In the genomic region with DNA sequence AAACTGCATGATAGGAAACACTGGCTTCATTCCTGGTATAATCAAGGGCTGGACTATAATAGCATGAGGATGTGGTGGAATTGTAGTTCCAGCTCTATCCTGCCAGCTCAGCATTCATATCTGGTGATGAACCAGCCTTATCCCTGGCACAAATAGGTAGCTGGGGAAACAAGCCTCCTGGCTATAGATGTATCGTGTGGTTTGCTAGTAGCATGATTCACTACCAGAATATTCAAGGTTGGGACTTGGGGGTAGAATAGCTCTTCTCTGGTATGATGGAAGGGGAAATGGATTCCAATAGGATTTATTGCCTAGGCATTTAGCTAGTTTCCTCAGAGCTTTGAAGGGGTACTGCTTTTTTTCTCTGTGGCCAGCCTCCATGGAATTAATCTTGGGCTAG, we compare ENCODE assay signal across 14 cellular contexts.
A peak's percentile ranks its signal among the peaks of the same experiment; 100 is the strongest.
DNase-seq lines count a peak whose midpoint lies in the region; ATAC-seq and TF ChIP-seq lines count a peak whose summit lies in the region.
"Had no signal": no experiment of that assay in that cellular context is flagged by ENCODE, and none has a peak within 500 bp of the region (broad histone marks: within the 10 kb centered on the region; RNA-seq: fewer than 3 reads in every experiment).

No MANE protein-coding gene starts in this region.

- H3K4me1 ChIP-seq in foreskin keratinocyte (peaks cover 35% of the 10 kb centered on the region), aorta (ENCODE audit: control insufficient read depth in 1 of 2, insufficient read depth in 2 of 2, low read length in 2 of 2) (no peaks in the 10 kb centered on the region)
- H3K4me1 ChIP-seq: parathyroid adenoma had no signal

- intact Hi-C loops in aorta (cut with DNase I) = no loop called here

- no peaks in the 10 kb centered on the region for H3K36me3 ChIP-seq in aorta (ENCODE audit: control insufficient read depth in 1 of 2, insufficient read depth in 2 of 2, low read length in 1 of 2)

- H3K4me3 ChIP-seq in AG04449 (ENCODE audit: low read depth, low read length) = no peak overlapping the region
- no peak overlapping the region for H3K4me3 ChIP-seq in astrocyte of the cerebellum (ENCODE audit: low read depth, low read length)
- H3K4me3 ChIP-seq in aorta (ENCODE audit: low read length in 2 of 2) = no peak overlapping the region
- H3K4me3 ChIP-seq: mucosa of descending colon had no signal

- H3K9me3 ChIP-seq in aorta (ENCODE audit: control insufficient read depth, low read length) = no peaks in the 10 kb centered on the region
- H3K9me3 ChIP-seq: mucosa of descending colon had no signal

- POLR2A ChIA-PET in AG04449 (lab: Yijun Ruan, JAX) = interaction anchor here (1.2 to 1.6 kb wide), 2 partner anchors 69 to 74 kb away, joined by 3 to 6 read pairs; no protein-coding TSS in a partner anchor

- 62 to 64% methylated on average over 1 of the region's 1 CpG for WGBS in aorta, 2 donors

- no peak for TF ChIP-seq CTCF in AG04449 (IDR thresholded peaks at IDR 0.05; ENCODE audit: insufficient read depth, low read length, missing control alignments)
- TF ChIP-seq CTCF in astrocyte of the cerebellum (IDR thresholded peaks at IDR 0.05; ENCODE audit: low read depth, low read length, missing control alignments) = no peak
- TF ChIP-seq CTCF in foreskin keratinocyte (conservative IDR thresholded peaks at IDR 0.05) = no peak

- ATAC-seq in foreskin keratinocyte (peak; percentile 98), aorta (ENCODE audit: low FRiP score) (no peak), GM21717 (IDR thresholded peaks at IDR 0.05; ENCODE audit: unreplicated experiment) (no peak)
- ATAC-seq: mucosa of descending colon, T-helper 17 cell had no signal

- H3K27me3 ChIP-seq in foreskin keratinocyte = no peaks in the 10 kb centered on the region
- H3K27me3 ChIP-seq in aorta (ENCODE audit: control insufficient read depth in 1 of 2, insufficient read depth in 2 of 2, low read length in 1 of 2) = no peaks in the 10 kb centered on the region

- DNase-seq in AG04449 (ENCODE audit: low read depth, low spot score) (peak; percentile 77), HS-5 (ENCODE audit: low read depth) (peak; percentile 81), astrocyte of the cerebellum (ENCODE audit: low read depth) (peak; percentile 93), foreskin keratinocyte (peak; percentile 99 to 100), aorta (no peak), NCI-H446 (lab: John Stamatoyannopoulos, UW) (no peak), cerebellar nuclear complex (lab: John Stamatoyannopoulos, UW) (no peak)
- DNase-seq: DMS153, mucosa of descending colon, NCI-H2107, T-helper 17 cell had no signal

- CTCF ChIA-PET in AG04449 (lab: Yijun Ruan, JAX) = interaction anchor here (0.9 to 1.5 kb wide), 2 partner anchors 13 to 39 kb away, joined by 3 read pairs; no protein-coding TSS in a partner anchor

- peak overlapping the region; percentile 60 for H3K27ac ChIP-seq in foreskin keratinocyte
- H3K27ac ChIP-seq in aorta (ENCODE audit: low read depth in 1 of 2, low read length in 2 of 2) = no peak overlapping the region
- H3K27ac ChIP-seq: HL-60, parathyroid adenoma had no signal

- in situ Hi-C loops in astrocyte of the cerebellum (cut with HindIII; ENCODE audit: low sequenced_read_pairs) = no loop called here

Comparison
In these comparisons a context has a peak if more than half of its experiments do, and no peak if none do; other contexts are left out.
1. DNase-seq: peak in AG04449 (single experiment), HS-5 (single experiment), astrocyte of the cerebellum (single experiment) and foreskin keratinocyte (2 of 2); none in aorta (0 of 2), NCI-H446 (0 of 2) and cerebellar nuclear complex (0 of 2).